8 cellular contexts compared by ENCODE assay signal in genomic region chr5:106875591-106876297, GRCh38.
DNase-seq lines count a peak whose midpoint lies in the region; TF ChIP-seq lines count a peak whose summit lies in the region.

No MANE protein-coding gene starts in this region.

- DNase-seq in activated CD4-positive, alpha-beta T cell treated with anti-CD3 and anti-CD28 coated beads, Interleukin-2, amount 10 ng/mL, durations not matched to agents 7 days and 5 days, result peak; percentile 23
- no peak for DNase-seq in activated CD4-positive, alpha-beta T cell treated with anti-CD3 and anti-CD28 coated beads, Interleukin-2, amount 50 U/mL, for 4 hours
- DNase-seq in LHCN-M2 (ENCODE audit: low read depth), result peak; percentile 12
- DNase-seq in dorsolateral prefrontal cortex, result peak in 1 of 10 donors; percentile 16
- peak; percentile 8 for DNase-seq in nephron progenitor cell
- no peak for DNase-seq in stimulated activated CD4-positive, alpha-beta T cell treated with anti-CD3 and anti-CD28 coated beads, Interleukin-4, amount 100 ng/mL, for 4 hours
- DNase-seq in NCI-H146 (lab: John Stamatoyannopoulos, UW), result no peak
- DNase-seq in D341Med (ENCODE audit: low spot score), result no peak

- H3K36me3 Mint-ChIP-seq in activated CD4-positive, alpha-beta T cell treated with anti-CD3 and anti-CD28 coated beads, Interleukin-2, amount 10 ng/mL, durations not matched to agents 7 days and 5 days (ENCODE audit: low read depth), result no peaks in the 10 kb centered on the region
- H3K36me3 Mint-ChIP-seq in nephron progenitor cell (ENCODE audit: low read depth), result no peaks in the 10 kb centered on the region

- peak in 53 of 56 donors; percentile 32 to 68 (median 54) for TF ChIP-seq CTCF in dorsolateral prefrontal cortex (IDR thresholded peaks at IDR 0.05 in 54 of 56, conservative IDR thresholded peaks at IDR 0.05 in 2 of 56; ENCODE audit: low read depth in 1 of 56, partially characterized antibody in 56 of 56)
- TF ChIP-seq CTCF in nephron progenitor cell (IDR thresholded peaks at IDR 0.05), result peak; percentile 23

- POLR2A ChIA-PET in activated CD4-positive, alpha-beta T cell treated with anti-CD3 and anti-CD28 coated beads, Interleukin-2, amount 10 ng/mL, durations not matched to agents 7 days and 5 days (lab: Charles Lee), result no interaction called here

- H3K27me3 ChIP-seq in dorsolateral prefrontal cortex, result no peaks in the 10 kb centered on the region

- no peak overlapping the region for H3K27ac Mint-ChIP-seq in activated CD4-positive, alpha-beta T cell treated with anti-CD3 and anti-CD28 coated beads, Interleukin-2, amount 10 ng/mL, durations not matched to agents 7 days and 5 days
- no peak overlapping the region for H3K27ac Mint-ChIP-seq in nephron progenitor cell

- H3K4me1 Mint-ChIP-seq in activated CD4-positive, alpha-beta T cell treated with anti-CD3 and anti-CD28 coated beads, Interleukin-2, amount 10 ng/mL, durations not matched to agents 7 days and 5 days, result no peaks in the 10 kb centered on the region
- H3K4me1 Mint-ChIP-seq in nephron progenitor cell, result no peaks in the 10 kb centered on the region

- CTCF ChIA-PET in activated CD4-positive, alpha-beta T cell treated with anti-CD3 and anti-CD28 coated beads, Interleukin-2, amount 10 ng/mL, durations not matched to agents 7 days and 5 days (lab: Charles Lee), result interaction anchor here (0.5 kb wide), 1 partner anchor 12 kb away, joined by 3 read pairs; no protein-coding TSS in a partner anchor

- H3K9me3 Mint-ChIP-seq in activated CD4-positive, alpha-beta T cell treated with anti-CD3 and anti-CD28 coated beads, Interleukin-2, amount 10 ng/mL, durations not matched to agents 7 days and 5 days, result peaks cover 6% of the 10 kb centered on the region
- H3K9me3 Mint-ChIP-seq in nephron progenitor cell, result peaks cover 21% of the 10 kb centered on the region

- intact Hi-C loops in dorsolateral prefrontal cortex (cut with DNase I), result no loop called here

- no peak overlapping the region for H3K4me3 Mint-ChIP-seq in activated CD4-positive, alpha-beta T cell treated with anti-CD3 and anti-CD28 coated beads, Interleukin-2, amount 10 ng/mL, durations not matched to agents 7 days and 5 days
- no peak overlapping the region for H3K4me3 Mint-ChIP-seq in nephron progenitor cell

- no peak overlapping the region for H3K27ac ChIP-seq in dorsolateral prefrontal cortex

- no peaks in the 10 kb centered on the region for H3K27me3 Mint-ChIP-seq in activated CD4-positive, alpha-beta T cell treated with anti-CD3 and anti-CD28 coated beads, Interleukin-2, amount 10 ng/mL, durations not matched to agents 7 days and 5 days
- no peaks in the 10 kb centered on the region for H3K27me3 Mint-ChIP-seq in nephron progenitor cell (ENCODE audit: low read depth, poor library complexity)

- no peak overlapping the region for H3K4me3 ChIP-seq in dorsolateral prefrontal cortex

Comparison
In these comparisons a context has a peak if more than half of its experiments do, and no peak if none do; other contexts are left out.
1. DNase-seq: peak in activated CD4-positive, alpha-beta T cell treated with anti-CD3 and anti-CD28 coated beads, Interleukin-2, amount 10 ng/mL, durations not matched to agents 7 days and 5 days (single experiment), LHCN-M2 (single experiment) and nephron progenitor cell (single experiment); none in activated CD4-positive, alpha-beta T cell treated with anti-CD3 and anti-CD28 coated beads, Interleukin-2, amount 50 U/mL, for 4 hours (0 of 2), stimulated activated CD4-positive, alpha-beta T cell treated with anti-CD3 and anti-CD28 coated beads, Interleukin-4, amount 100 ng/mL, for 4 hours (0 of 2), NCI-H146 (single experiment) and D341Med (single experiment).